Comparison of ENCODE assay signal across 1 cellular context in the genomic region with DNA sequence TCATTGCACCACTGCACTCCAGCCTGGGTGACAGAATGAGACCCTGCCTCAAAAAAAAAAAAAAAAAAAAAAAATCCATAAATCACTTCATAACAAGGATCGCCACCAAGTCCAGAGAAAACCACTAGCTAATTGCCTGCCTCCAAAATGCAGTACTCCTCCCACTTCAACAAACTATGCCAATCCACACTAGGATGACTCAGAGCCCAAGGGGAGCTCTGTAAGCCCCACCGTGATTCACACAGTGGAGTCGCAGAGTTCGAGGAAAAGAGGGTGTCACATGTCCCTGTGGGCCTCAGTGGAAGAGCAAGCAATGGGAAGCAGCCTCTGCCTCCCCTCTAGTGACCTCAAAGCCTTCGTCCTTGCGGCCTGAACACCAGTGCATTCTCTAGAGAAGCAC.
TF ChIP-seq lines count a peak whose summit lies in the region.

No MANE protein-coding gene starts in this region.

TF ChIP-seq in HEK293, 187 proteins besides CTCF, POLR2A, EP300 and RAD21 (continued from another document):
- TF ChIP-seq WT1 (tag by site-specific recombination; IDR thresholded peaks at IDR 0.05): 0 out of 2 replicates have a peak, but pooled peaks have one; percentile 14
- no peak for TF ChIP-seq ZNF76 (tag by site-specific recombination; IDR thresholded peaks at IDR 0.05; ENCODE audit: borderline replicate concordance, low read depth)
- TF ChIP-seq SP2 (tag by site-specific recombination; IDR thresholded peaks at IDR 0.05): peak; percentile 19; the same call in 1 of the 2 replicates
- no peak for TF ChIP-seq ZNF677 (tag by site-specific recombination; IDR thresholded peaks at IDR 0.05)
- TF ChIP-seq ZNF664 (tag by site-specific recombination; IDR thresholded peaks at IDR 0.05): no peak
- TF ChIP-seq ZBTB21 (tag by site-specific recombination; IDR thresholded peaks at IDR 0.05): no peak
- no peak for TF ChIP-seq ZBTB20 (tag by site-specific recombination; IDR thresholded peaks at IDR 0.05)
- TF ChIP-seq, protein P1, sequence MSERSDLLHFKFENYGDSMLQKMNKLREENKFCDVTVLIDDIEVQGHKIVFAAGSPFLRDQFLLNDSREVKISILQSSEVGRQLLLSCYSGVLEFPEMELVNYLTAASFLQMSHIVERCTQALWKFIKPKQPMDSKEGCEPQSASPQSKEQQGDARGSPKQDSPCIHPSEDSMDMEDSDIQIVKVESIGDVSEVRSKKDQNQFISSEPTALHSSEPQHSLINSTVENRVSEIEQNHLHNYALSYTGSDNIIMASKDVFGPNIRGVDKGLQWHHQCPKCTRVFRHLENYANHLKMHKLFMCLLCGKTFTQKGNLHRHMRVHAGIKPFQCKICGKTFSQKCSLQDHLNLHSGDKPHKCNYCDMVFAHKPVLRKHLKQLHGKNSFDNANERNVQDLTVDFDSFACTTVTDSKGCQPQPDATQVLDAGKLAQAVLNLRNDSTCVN (tag by site-specific recombination; optimal IDR thresholded peaks at IDR 0.05): no peak
- peak; percentile 41; the same call in 1 of the 2 replicates for TF ChIP-seq GLIS1 (tag by site-specific recombination; IDR thresholded peaks at IDR 0.05)
- TF ChIP-seq ZBTB17 (tag by site-specific recombination; IDR thresholded peaks at IDR 0.05): peak; percentile 34; the same call in 1 of the 2 replicates
- TF ChIP-seq ZNF175 (tag by site-specific recombination; IDR thresholded peaks at IDR 0.05): no peak
- no peak for TF ChIP-seq KLF7 (tag by site-specific recombination; IDR thresholded peaks at IDR 0.05; ENCODE audit: borderline replicate concordance)
- TF ChIP-seq SP7 (tag by site-specific recombination; IDR thresholded peaks at IDR 0.05): peak; percentile 79
- TF ChIP-seq PRDM1 (tag by site-specific recombination; IDR thresholded peaks at IDR 0.05): no peak
- peak; percentile 51; the same call in 1 of the 2 replicates for TF ChIP-seq ZNF600 (tag by site-specific recombination; IDR thresholded peaks at IDR 0.05)
- TF ChIP-seq, protein P2, sequence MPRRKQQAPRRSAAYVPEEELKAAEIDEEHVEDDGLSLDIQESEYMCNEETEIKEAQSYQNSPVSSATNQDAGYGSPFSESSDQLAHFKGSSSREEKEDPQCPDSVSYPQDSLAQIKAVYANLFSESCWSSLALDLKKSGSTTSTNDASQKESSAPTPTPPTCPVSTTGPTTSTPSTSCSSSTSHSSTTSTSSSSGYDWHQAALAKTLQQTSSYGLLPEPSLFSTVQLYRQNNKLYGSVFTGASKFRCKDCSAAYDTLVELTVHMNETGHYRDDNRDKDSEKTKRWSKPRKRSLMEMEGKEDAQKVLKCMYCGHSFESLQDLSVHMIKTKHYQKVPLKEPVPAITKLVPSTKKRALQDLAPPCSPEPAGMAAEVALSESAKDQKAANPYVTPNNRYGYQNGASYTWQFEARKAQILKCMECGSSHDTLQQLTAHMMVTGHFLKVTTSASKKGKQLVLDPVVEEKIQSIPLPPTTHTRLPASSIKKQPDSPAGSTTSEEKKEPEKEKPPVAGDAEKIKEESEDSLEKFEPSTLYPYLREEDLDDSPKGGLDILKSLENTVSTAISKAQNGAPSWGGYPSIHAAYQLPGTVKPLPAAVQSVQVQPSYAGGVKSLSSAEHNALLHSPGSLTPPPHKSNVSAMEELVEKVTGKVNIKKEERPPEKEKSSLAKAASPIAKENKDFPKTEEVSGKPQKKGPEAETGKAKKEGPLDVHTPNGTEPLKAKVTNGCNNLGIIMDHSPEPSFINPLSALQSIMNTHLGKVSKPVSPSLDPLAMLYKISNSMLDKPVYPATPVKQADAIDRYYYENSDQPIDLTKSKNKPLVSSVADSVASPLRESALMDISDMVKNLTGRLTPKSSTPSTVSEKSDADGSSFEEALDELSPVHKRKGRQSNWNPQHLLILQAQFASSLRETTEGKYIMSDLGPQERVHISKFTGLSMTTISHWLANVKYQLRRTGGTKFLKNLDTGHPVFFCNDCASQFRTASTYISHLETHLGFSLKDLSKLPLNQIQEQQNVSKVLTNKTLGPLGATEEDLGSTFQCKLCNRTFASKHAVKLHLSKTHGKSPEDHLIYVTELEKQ (tag by site-specific recombination; IDR thresholded peaks at IDR 0.05; ENCODE audit: borderline replicate concordance): no peak
- TF ChIP-seq, protein P3, sequence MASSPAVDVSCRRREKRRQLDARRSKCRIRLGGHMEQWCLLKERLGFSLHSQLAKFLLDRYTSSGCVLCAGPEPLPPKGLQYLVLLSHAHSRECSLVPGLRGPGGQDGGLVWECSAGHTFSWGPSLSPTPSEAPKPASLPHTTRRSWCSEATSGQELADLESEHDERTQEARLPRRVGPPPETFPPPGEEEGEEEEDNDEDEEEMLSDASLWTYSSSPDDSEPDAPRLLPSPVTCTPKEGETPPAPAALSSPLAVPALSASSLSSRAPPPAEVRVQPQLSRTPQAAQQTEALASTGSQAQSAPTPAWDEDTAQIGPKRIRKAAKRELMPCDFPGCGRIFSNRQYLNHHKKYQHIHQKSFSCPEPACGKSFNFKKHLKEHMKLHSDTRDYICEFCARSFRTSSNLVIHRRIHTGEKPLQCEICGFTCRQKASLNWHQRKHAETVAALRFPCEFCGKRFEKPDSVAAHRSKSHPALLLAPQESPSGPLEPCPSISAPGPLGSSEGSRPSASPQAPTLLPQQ (tag by site-specific recombination; IDR thresholded peaks at IDR 0.05): 0 out of 2 replicates have a peak, but pooled peaks have one; percentile 18
- TF ChIP-seq ZIC2 (tag by site-specific recombination; IDR thresholded peaks at IDR 0.05): peak; percentile 48; the same call in 1 of the 2 replicates
- no peak for TF ChIP-seq GLI2 (tag by site-specific recombination; IDR thresholded peaks at IDR 0.05; ENCODE audit: borderline replicate concordance, low read depth)
- TF ChIP-seq, protein P4, sequence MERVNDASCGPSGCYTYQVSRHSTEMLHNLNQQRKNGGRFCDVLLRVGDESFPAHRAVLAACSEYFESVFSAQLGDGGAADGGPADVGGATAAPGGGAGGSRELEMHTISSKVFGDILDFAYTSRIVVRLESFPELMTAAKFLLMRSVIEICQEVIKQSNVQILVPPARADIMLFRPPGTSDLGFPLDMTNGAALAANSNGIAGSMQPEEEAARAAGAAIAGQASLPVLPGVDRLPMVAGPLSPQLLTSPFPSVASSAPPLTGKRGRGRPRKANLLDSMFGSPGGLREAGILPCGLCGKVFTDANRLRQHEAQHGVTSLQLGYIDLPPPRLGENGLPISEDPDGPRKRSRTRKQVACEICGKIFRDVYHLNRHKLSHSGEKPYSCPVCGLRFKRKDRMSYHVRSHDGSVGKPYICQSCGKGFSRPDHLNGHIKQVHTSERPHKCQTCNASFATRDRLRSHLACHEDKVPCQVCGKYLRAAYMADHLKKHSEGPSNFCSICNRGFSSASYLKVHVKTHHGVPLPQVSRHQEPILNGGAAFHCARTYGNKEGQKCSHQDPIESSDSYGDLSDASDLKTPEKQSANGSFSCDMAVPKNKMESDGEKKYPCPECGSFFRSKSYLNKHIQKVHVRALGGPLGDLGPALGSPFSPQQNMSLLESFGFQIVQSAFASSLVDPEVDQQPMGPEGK (tag by site-specific recombination; IDR thresholded peaks at IDR 0.05): 0 out of 2 replicates have a peak, but pooled peaks have one; percentile 28
- TF ChIP-seq ZNF174 (tag by site-specific recombination; IDR thresholded peaks at IDR 0.05): no peak
- TF ChIP-seq EGR2 (tag by site-specific recombination; IDR thresholded peaks at IDR 0.05; ENCODE audit: low read depth): no peak
- TF ChIP-seq, protein P5, sequence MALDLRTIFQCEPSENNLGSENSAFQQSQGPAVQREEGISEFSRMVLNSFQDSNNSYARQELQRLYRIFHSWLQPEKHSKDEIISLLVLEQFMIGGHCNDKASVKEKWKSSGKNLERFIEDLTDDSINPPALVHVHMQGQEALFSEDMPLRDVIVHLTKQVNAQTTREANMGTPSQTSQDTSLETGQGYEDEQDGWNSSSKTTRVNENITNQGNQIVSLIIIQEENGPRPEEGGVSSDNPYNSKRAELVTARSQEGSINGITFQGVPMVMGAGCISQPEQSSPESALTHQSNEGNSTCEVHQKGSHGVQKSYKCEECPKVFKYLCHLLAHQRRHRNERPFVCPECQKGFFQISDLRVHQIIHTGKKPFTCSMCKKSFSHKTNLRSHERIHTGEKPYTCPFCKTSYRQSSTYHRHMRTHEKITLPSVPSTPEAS (tag by site-specific recombination; IDR thresholded peaks at IDR 0.05): no peak
TF ChIP-seq in HEK293: peak in this region for 13.
